17 cellular contexts compared by ENCODE assay signal in genomic region chr10:90695915-90696676, GRCh38.
"Had no signal": no experiment of that assay in that cellular context is flagged by ENCODE, and none has a peak within 500 bp of the region (broad histone marks: within the 10 kb centered on the region; RNA-seq: fewer than 3 reads in every experiment).

No MANE protein-coding gene starts in this region.

- H3K9me3 ChIP-seq: lower lobe of right lung, suprapubic skin, transverse colon, uterus had no signal

- H3K27ac ChIP-seq: dorsolateral prefrontal cortex, lower lobe of right lung, suprapubic skin, transverse colon, uterus, WERI-Rb-1 had no signal

- ATAC-seq: activated CD8-positive, alpha-beta memory T cell treated with anti-CD3 and anti-CD28 coated beads, Interleukin-2, amount 10 ng/mL, durations not matched to agents 7 days and 5 days; lower lobe of right lung; T-helper 17 cell had no signal

- H3K4me1 ChIP-seq: lower lobe of right lung, suprapubic skin, transverse colon, uterus had no signal

- DNase-seq: activated CD4-positive, alpha-beta T cell treated with anti-CD3 and anti-CD28 coated beads for 1 hour; activated CD4-positive, alpha-beta T cell treated with anti-CD3 and anti-CD28 coated beads, Interleukin-2, amount 50 U/mL, for 48 hours; activated CD8-positive, alpha-beta memory T cell treated with anti-CD3 and anti-CD28 coated beads, Interleukin-2, amount 10 ng/mL, durations not matched to agents 7 days and 5 days; activated gamma-delta T cell; central memory CD4-positive, alpha-beta T cell; dorsolateral prefrontal cortex; foreskin melanocyte; lower lobe of right lung; retina; stimulated activated CD4-positive, alpha-beta T cell treated with anti-CD3 and anti-CD28 coated beads, Interleukin-1b, Interleukin-23, amount 100 ng/mL, for 48 hours; T-helper 17 cell; transverse colon; uterus; WERI-Rb-1 had no signal

- H3K36me3 ChIP-seq: lower lobe of right lung, suprapubic skin, transverse colon, uterus, WERI-Rb-1 had no signal

- FAIRE-seq: colon, keratinocyte had no signal

- H3K27me3 ChIP-seq: suprapubic skin, transverse colon, uterus had no signal

- H3K4me3 ChIP-seq: dorsolateral prefrontal cortex, lower lobe of right lung, suprapubic skin, transverse colon, uterus had no signal
